In the genomic region with DNA sequence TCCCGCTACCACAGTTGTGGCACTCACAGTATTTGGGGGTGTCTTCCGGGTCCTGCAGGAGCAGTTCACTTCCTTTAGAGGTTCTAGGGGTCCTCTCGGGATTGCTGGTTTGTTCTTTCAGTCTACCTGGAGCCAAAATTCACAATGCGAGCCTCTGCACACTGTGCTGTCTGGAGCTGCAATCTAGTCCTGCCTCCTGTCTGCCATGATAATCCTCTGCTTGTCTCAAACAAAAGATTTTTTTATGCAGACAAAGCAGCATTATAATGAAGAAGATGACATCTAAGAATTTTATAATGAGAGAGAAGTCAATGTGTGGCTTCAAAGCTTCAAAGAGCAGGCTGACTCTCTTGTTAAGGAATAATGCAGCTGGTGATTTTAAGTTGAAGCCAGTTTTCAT, we compare ENCODE assay signal across 29 cellular contexts.
"Had no signal": no experiment of that assay in that cellular context is flagged by ENCODE, and none has a peak within 500 bp of the region (broad histone marks: within the 10 kb centered on the region; RNA-seq: fewer than 3 reads in every experiment).

No MANE protein-coding gene starts in this region.

- H3K4me1 ChIP-seq: adrenal gland, body of pancreas, colonic mucosa had no signal

- H3K4me3 ChIP-seq: adrenal gland, body of pancreas, colonic mucosa had no signal

- H3K27me3 Mint-ChIP-seq: activated CD4-positive, alpha-beta memory T cell treated with anti-CD3 and anti-CD28 coated beads for 36 hours; activated CD4-positive, alpha-beta T cell treated with anti-CD3 and anti-CD28 coated beads, Interleukin-2, amount 10 ng/mL, durations not matched to agents 24 days and 14 days; activated CD8-positive, alpha-beta memory T cell treated with anti-CD3 and anti-CD28 coated beads, Interleukin-2, amount 10 ng/mL, durations not matched to agents 7 days and 5 days; activated naive CD4-positive, alpha-beta T cell treated with anti-CD3 and anti-CD28 coated beads, Interleukin-2, amount 50 U/mL, for 24 hours; activated naive CD8-positive, alpha-beta T cell treated with anti-CD3 and anti-CD28 coated beads for 36 hours; activated naive CD8-positive, alpha-beta T cell treated with anti-CD3 and anti-CD28 coated beads, Interleukin-2, amount 50 U/mL, for 24 hours had no signal

- H3K36me3 Mint-ChIP-seq: activated CD4-positive, alpha-beta memory T cell treated with anti-CD3 and anti-CD28 coated beads for 36 hours; activated CD8-positive, alpha-beta memory T cell treated with anti-CD3 and anti-CD28 coated beads, Interleukin-2, amount 10 ng/mL, durations not matched to agents 7 days and 5 days; activated naive CD4-positive, alpha-beta T cell treated with anti-CD3 and anti-CD28 coated beads, Interleukin-2, amount 50 U/mL, for 24 hours; activated naive CD8-positive, alpha-beta T cell treated with anti-CD3 and anti-CD28 coated beads for 36 hours had no signal

- H3K4me3 Mint-ChIP-seq: activated CD4-positive, alpha-beta memory T cell treated with anti-CD3 and anti-CD28 coated beads for 36 hours; activated CD4-positive, alpha-beta T cell treated with anti-CD3 and anti-CD28 coated beads, Interleukin-2, amount 10 ng/mL, durations not matched to agents 24 days and 14 days; activated CD8-positive, alpha-beta memory T cell treated with anti-CD3 and anti-CD28 coated beads, Interleukin-2, amount 10 ng/mL, durations not matched to agents 7 days and 5 days; activated CD8-positive, alpha-beta T cell treated with anti-CD3 and anti-CD28 coated beads, Interleukin-2, amount 10 ng/mL, durations not matched to agents 7 days and 5 days; activated naive CD4-positive, alpha-beta T cell treated with anti-CD3 and anti-CD28 coated beads for 36 hours; activated naive CD4-positive, alpha-beta T cell treated with anti-CD3 and anti-CD28 coated beads, Interleukin-2, amount 50 U/mL, for 24 hours; activated naive CD8-positive, alpha-beta T cell treated with anti-CD3 and anti-CD28 coated beads for 36 hours; activated naive CD8-positive, alpha-beta T cell treated with anti-CD3 and anti-CD28 coated beads, Interleukin-2, amount 50 U/mL, for 24 hours; activated T-helper 1 cell treated with anti-CD3 and anti-CD28 coated beads, Interleukin-12 subunit alpha, Interleukin-12 subunit beta, Interleukin-2, Interleukin-4 antibody, amounts not matched to agents 30 ng/mL and 10 ng/mL and 1 ng/mL, durations not matched to agents 14 hours and 24 hours and 36 hours; endodermal cell; WTC11 had no signal

- H3K9me3 Mint-ChIP-seq: activated naive CD4-positive, alpha-beta T cell treated with anti-CD3 and anti-CD28 coated beads, Interleukin-2, amount 50 U/mL, for 24 hours; activated naive CD8-positive, alpha-beta T cell treated with anti-CD3 and anti-CD28 coated beads, Interleukin-2, amount 50 U/mL, for 24 hours had no signal

- H3K36me3 ChIP-seq: adrenal gland, colonic mucosa had no signal

- H3K27ac Mint-ChIP-seq: activated CD4-positive, alpha-beta memory T cell treated with anti-CD3 and anti-CD28 coated beads for 36 hours; activated CD4-positive, alpha-beta T cell treated with anti-CD3 and anti-CD28 coated beads, Interleukin-2, amount 10 ng/mL, durations not matched to agents 24 days and 14 days; activated CD8-positive, alpha-beta memory T cell treated with anti-CD3 and anti-CD28 coated beads, Interleukin-2, amount 10 ng/mL, durations not matched to agents 7 days and 5 days; activated CD8-positive, alpha-beta T cell treated with anti-CD3 and anti-CD28 coated beads, Interleukin-2, amount 10 ng/mL, durations not matched to agents 7 days and 5 days; activated naive CD4-positive, alpha-beta T cell treated with anti-CD3 and anti-CD28 coated beads for 36 hours; activated naive CD4-positive, alpha-beta T cell treated with anti-CD3 and anti-CD28 coated beads, Interleukin-2, amount 50 U/mL, for 24 hours; activated naive CD8-positive, alpha-beta T cell treated with anti-CD3 and anti-CD28 coated beads for 36 hours; activated naive CD8-positive, alpha-beta T cell treated with anti-CD3 and anti-CD28 coated beads, Interleukin-2, amount 50 U/mL, for 24 hours; activated T-helper 1 cell treated with anti-CD3 and anti-CD28 coated beads, Interleukin-12 subunit alpha, Interleukin-12 subunit beta, Interleukin-2, Interleukin-4 antibody, amounts not matched to agents 30 ng/mL and 10 ng/mL and 1 ng/mL, durations not matched to agents 14 hours and 24 hours and 36 hours; activated T-helper 2 cell treated with anti-CD3 and anti-CD28 coated beads, Interferon-gamma antibody, Interleukin-2, Interleukin-4, amounts not matched to agents 10 μg/mL and 5 μg/mL and 100 μg/mL, durations not matched to agents 14 hours and 24 hours and 36 hours; endodermal cell; WTC11 had no signal

- H3K27me3 ChIP-seq: adrenal gland, body of pancreas, colonic mucosa had no signal

- DNase-seq: activated CD4-positive, alpha-beta memory T cell treated with anti-CD3 and anti-CD28 coated beads for 36 hours; activated CD4-positive, alpha-beta T cell treated with anti-CD3 and anti-CD28 coated beads, Interleukin-2, amount 10 ng/mL, durations not matched to agents 24 days and 14 days; activated CD8-positive, alpha-beta memory T cell treated with anti-CD3 and anti-CD28 coated beads, Interleukin-2, amount 10 ng/mL, durations not matched to agents 7 days and 5 days; activated CD8-positive, alpha-beta memory T cell treated with anti-CD3 and anti-CD28 coated beads, Interleukin-2, amount 50 U/mL, for 4 hours; activated CD8-positive, alpha-beta T cell treated with anti-CD3 and anti-CD28 coated beads, Interleukin-2, amount 10 ng/mL, durations not matched to agents 7 days and 5 days; activated effector memory CD4-positive, alpha-beta T cell treated with anti-CD3 and anti-CD28 coated beads, Interleukin-2, amount 50 U/mL, for 16 hours; activated naive CD4-positive, alpha-beta T cell treated with anti-CD3 and anti-CD28 coated beads for 36 hours; activated naive CD8-positive, alpha-beta T cell treated with anti-CD3 and anti-CD28 coated beads for 36 hours; activated naive CD8-positive, alpha-beta T cell treated with anti-CD3 and anti-CD28 coated beads, Interleukin-2, amount 50 U/mL, for 24 hours; activated T-cell treated with anti-CD3 and anti-CD28 coated beads, Interleukin-2, amount 50 U/mL, for 1 hour; activated T-cell treated with anti-CD3 and anti-CD28 coated beads, Interleukin-2, amount 50 U/mL, for 48 hours; adrenal gland; amygdala; aorta; body of pancreas; cerebellar nuclear complex; colonic mucosa; effector memory CD4-positive, alpha-beta T cell; endodermal cell; foreskin fibroblast; glutamatergic neuron; T-helper 2 cell had no signal

- H3K9me3 ChIP-seq: adrenal gland, body of pancreas, colonic mucosa had no signal

- ATAC-seq: activated CD4-positive, CD25-positive, alpha-beta regulatory T cell treated with anti-CD3 and anti-CD28 coated beads, Interleukin-2, amount 50 U/mL, for 24 hours; activated CD8-positive, alpha-beta memory T cell treated with anti-CD3 and anti-CD28 coated beads, Interleukin-2, amount 10 ng/mL, durations not matched to agents 7 days and 5 days; activated CD8-positive, alpha-beta T cell treated with anti-CD3 and anti-CD28 coated beads, Interleukin-2, amount 10 ng/mL, durations not matched to agents 7 days and 5 days; activated naive CD8-positive, alpha-beta T cell treated with anti-CD3 and anti-CD28 coated beads, Interleukin-2, amount 50 U/mL, for 24 hours; body of pancreas; esophagus mucosa; WTC11 had no signal

- H3K4me1 Mint-ChIP-seq: activated CD4-positive, alpha-beta T cell treated with anti-CD3 and anti-CD28 coated beads, Interleukin-2, amount 10 ng/mL, durations not matched to agents 24 days and 14 days; activated CD8-positive, alpha-beta memory T cell treated with anti-CD3 and anti-CD28 coated beads, Interleukin-2, amount 10 ng/mL, durations not matched to agents 7 days and 5 days; activated naive CD4-positive, alpha-beta T cell treated with anti-CD3 and anti-CD28 coated beads, Interleukin-2, amount 50 U/mL, for 24 hours; activated naive CD8-positive, alpha-beta T cell treated with anti-CD3 and anti-CD28 coated beads for 36 hours; activated naive CD8-positive, alpha-beta T cell treated with anti-CD3 and anti-CD28 coated beads, Interleukin-2, amount 50 U/mL, for 24 hours; WTC11 had no signal

- H3K27ac ChIP-seq: adrenal gland, body of pancreas, colonic mucosa, VCaP had no signal
